Comparison of ENCODE assay signal across 16 cellular contexts in genomic region chr10:4522296-4523000, GRCh38.
DNase-seq lines count a peak whose midpoint lies in the region; ATAC-seq, FAIRE-seq and TF ChIP-seq lines count a peak whose summit lies in the region.
"Had no signal": no experiment of that assay in that cellular context is flagged by ENCODE, and none has a peak within 500 bp of the region (broad histone marks: within the 10 kb centered on the region; RNA-seq: fewer than 3 reads in every experiment).

No MANE protein-coding gene starts in this region.

- ATAC-seq in GM19372 (IDR thresholded peaks at IDR 0.05; ENCODE audit: low read depth, unreplicated experiment) (peak; percentile 63), HG02759 (IDR thresholded peaks at IDR 0.05; ENCODE audit: unreplicated experiment) (peak; percentile 94), HG03442 (IDR thresholded peaks at IDR 0.05; ENCODE audit: unreplicated experiment) (peak; percentile 89)
- ATAC-seq: pancreas had no signal

- no peak for TF ChIP-seq POLR2A in H54 (IDR thresholded peaks at IDR 0.05; ENCODE audit: low read depth, low read length)

- peak; percentile 21 for DNase-seq in GM06990 (ENCODE audit: extremely low read depth, insufficient read length)
- no peak for DNase-seq in H54 (ENCODE audit: insufficient read length, low spot score)
- no peak for DNase-seq in small intestine
- DNase-seq in activated effector memory CD4-positive, alpha-beta T cell treated with anti-CD3 and anti-CD28 coated beads, Interleukin-2, amount 50 U/mL, for 16 hours = no peak
- DNase-seq in foreskin melanocyte = no peak
- DNase-seq: activated effector memory CD4-positive, alpha-beta T cell treated with Interleukin-2 at 50 U/mL for 16 hours; caudate nucleus; DMS53; hippocampal formation; NCI-H1694 treated with DMSO at 0.1 percent for 48 hours; NCI-H82; pancreas; stomach had no signal

- H3K4me1 ChIP-seq in small intestine (ENCODE audit: control insufficient read depth in 2 of 2, insufficient read depth in 1 of 2, low read depth in 1 of 2, low read length in 1 of 2) = no peaks in the 10 kb centered on the region
- H3K4me1 ChIP-seq: pancreas, stomach had no signal

- TF ChIP-seq CTCF in GM06990 (IDR thresholded peaks at IDR 0.05; ENCODE audit: insufficient read depth, low read length, poor library complexity, severe bottlenecking) = no peak

- H3K27ac ChIP-seq in small intestine (ENCODE audit: low read depth in 1 of 2, low read length in 1 of 2) = no peak overlapping the region
- H3K27ac ChIP-seq: pancreas, stomach had no signal

- H3K4me3 ChIP-seq in GM06990 (replicated peaks; ENCODE audit: low read depth, low read length) (no peak overlapping the region), small intestine (ENCODE audit: low read depth in 1 of 2, low read length in 2 of 2) (no peak overlapping the region)
- H3K4me3 ChIP-seq: pancreas, stomach had no signal

- H3K9me3 ChIP-seq in small intestine (ENCODE audit: control insufficient read depth, low read depth) = no peaks in the 10 kb centered on the region
- H3K9me3 ChIP-seq: pancreas, stomach had no signal

- no peaks in the 10 kb centered on the region for H3K36me3 ChIP-seq in GM06990 (ENCODE audit: control insufficient read depth, insufficient read depth, low read length)
- H3K36me3 ChIP-seq in small intestine (ENCODE audit: control insufficient read depth in 2 of 2, insufficient read depth in 2 of 2, low read length in 2 of 2) = no peaks in the 10 kb centered on the region
- H3K36me3 ChIP-seq: pancreas, stomach had no signal

- no peaks in the 10 kb centered on the region for H3K27me3 ChIP-seq in GM06990 (replicated peaks; ENCODE audit: control insufficient read depth, insufficient read depth, low read length)
- no peaks in the 10 kb centered on the region for H3K27me3 ChIP-seq in small intestine (ENCODE audit: control insufficient read depth in 2 of 2, insufficient read depth in 2 of 2, low read length in 2 of 2)
- H3K27me3 ChIP-seq: stomach had no signal

- FAIRE-seq in H54 (lab: Jason Lieb, UNC) (no peak), small intestine (lab: Jason Lieb, UNC) (no peak)
- FAIRE-seq: pancreas had no signal

- WGBS in small intestine, 3 donors = 88 to 95% (median 92%) methylated on average over 8 of the region's 8 CpGs
